12 cellular contexts compared by ENCODE assay signal in the genomic region with DNA sequence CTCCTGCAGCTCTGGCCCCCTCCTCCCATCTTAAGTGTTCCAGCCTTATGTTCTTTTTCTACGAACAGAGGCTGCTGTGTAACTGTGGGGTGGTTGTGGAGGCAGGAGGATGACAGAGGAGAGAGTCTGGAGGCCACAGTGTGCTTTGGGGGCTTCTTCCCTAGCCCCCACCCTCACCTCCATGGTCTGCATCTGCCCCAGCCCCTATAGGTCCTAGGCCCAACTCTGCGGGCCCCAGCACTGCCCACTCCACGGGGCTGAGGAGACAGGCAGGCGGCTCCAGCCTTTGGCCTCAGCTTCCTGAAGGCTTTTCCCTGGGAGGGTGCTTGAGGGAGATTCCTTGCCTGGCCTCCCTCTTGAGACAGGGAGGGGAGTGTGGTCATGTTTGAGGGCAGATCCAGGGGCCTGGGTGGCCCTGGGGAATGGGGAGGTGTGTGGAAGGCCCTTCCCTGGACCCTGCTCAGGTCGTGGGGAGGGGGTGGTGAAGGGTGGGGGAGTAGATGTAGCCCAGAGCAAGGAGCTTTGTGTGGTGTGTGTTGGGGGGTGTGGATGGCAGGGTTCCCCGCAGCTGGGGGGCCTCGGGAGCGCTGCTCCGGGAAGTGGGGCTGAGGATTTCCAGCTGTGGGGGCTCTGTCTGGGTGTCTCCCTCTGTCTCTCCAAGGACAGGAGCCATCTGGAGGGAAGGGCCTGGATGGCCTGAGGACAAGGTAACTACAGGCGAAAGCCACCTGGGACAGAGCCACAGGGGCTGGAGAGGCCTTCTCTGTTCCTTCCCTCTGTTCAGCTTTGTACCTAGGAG. TPM values are rescaled to one million over a fixed set of nuclear protein-coding genes. Genes with fewer than 3 reads are reported as not detected.
DNase-seq lines count a peak whose midpoint lies in the region; ATAC-seq, FAIRE-seq and TF ChIP-seq lines count a peak whose summit lies in the region.
"Had no signal": no experiment of that assay in that cellular context is flagged by ENCODE, and none has a peak within 500 bp of the region (broad histone marks: within the 10 kb centered on the region; RNA-seq: fewer than 3 reads in every experiment).

No MANE protein-coding gene starts in this region.

- H3K4me3 Mint-ChIP-seq in activated T-cell treated with anti-CD3 and anti-CD28 coated beads, Interleukin-2, amount 50 U/mL, for 4 hours: no peak overlapping the region
- H3K4me3 Mint-ChIP-seq: T-helper 2 cell treated with Interferon-gamma antibody and Interleukin-4, amounts not matched to agents 5 μg/mL and 100 μg/mL, for 36 hours had no signal

- H3K9me3 ChIP-seq in OCI-LY3 (ENCODE audit: insufficient read depth, low read length): no peaks in the 10 kb centered on the region
- H3K9me3 ChIP-seq in kidney (ENCODE audit: control insufficient read depth in 1 of 2, low read length in 2 of 2): no peaks in the 10 kb centered on the region
- H3K9me3 ChIP-seq in skeletal muscle satellite cell (replicated peaks; ENCODE audit: low read length): no peaks in the 10 kb centered on the region

- intact Hi-C loops in kidney (cut with DNase I): no loop called here

- H3K79me2 ChIP-seq in OCI-LY3 (ENCODE audit: low read length): no peaks in the 10 kb centered on the region

- H2AFZ ChIP-seq in OCI-LY3 (ENCODE audit: low read depth, low read length): no peak overlapping the region

- TF ChIP-seq CTCF in OCI-LY3 (IDR thresholded peaks at IDR 0.05; ENCODE audit: low read depth, low read length) (no peak), kidney (IDR thresholded peaks at IDR 0.05; ENCODE audit: borderline replicate concordance, extremely low read depth, insufficient read depth) (no peak)

- H3K9ac ChIP-seq in OCI-LY3 (ENCODE audit: low read length) (peak overlapping the region; percentile 32), kidney (ENCODE audit: low read length in 2 of 2) (peak overlapping the region in 1 of 2 donors; percentile 40), skeletal muscle satellite cell (ENCODE audit: low read depth, low read length) (peak overlapping the region; percentile 69)
- H3K9ac ChIP-seq: KMS-11 had no signal

- peak overlapping the region; percentile 20 for H3K4me3 ChIP-seq in OCI-LY3 (ENCODE audit: low read length)
- no peak overlapping the region for H3K4me3 ChIP-seq in kidney (ENCODE audit: low read length in 2 of 2)
- no peak overlapping the region for H3K4me3 ChIP-seq in skeletal muscle satellite cell (ENCODE audit: low read length)

- FAIRE-seq in kidney (lab: Jason Lieb, UNC): no peak

- H3K27ac ChIP-seq in OCI-LY3 (ENCODE audit: low read length) (0 out of 2 replicates have a peak overlapping the region, but pooled peaks have one; percentile 14), kidney (ENCODE audit: low read depth in 2 of 2, low read length in 2 of 2) (peak overlapping the region in 1 of 2 donors; percentile 32)
- H3K27ac ChIP-seq: KMS-11 had no signal

- no peaks in the 10 kb centered on the region for H4K20me1 ChIP-seq in OCI-LY3 (ENCODE audit: insufficient read depth, low read length)

- ATAC-seq in GM18868 (IDR thresholded peaks at IDR 0.05; ENCODE audit: unreplicated experiment) (peak; percentile 15), GM18517 (IDR thresholded peaks at IDR 0.05; ENCODE audit: unreplicated experiment) (no peak)
- ATAC-seq in activated T-cell treated with anti-CD3 and anti-CD28 coated beads, Interleukin-2, amount 50 U/mL, for 4 hours: no peak

- H3K27me3 Mint-ChIP-seq in activated T-cell treated with anti-CD3 and anti-CD28 coated beads, Interleukin-2, amount 50 U/mL, for 4 hours (ENCODE audit: low read depth): peaks cover under 1% of the 10 kb centered on the region

- DNase-seq in kidney (peak; percentile 56), NCI-H2171 (lab: John Stamatoyannopoulos, UW) (no peak), T-helper 9 cell (no peak)
- DNase-seq in activated T-cell treated with anti-CD3 and anti-CD28 coated beads, Interleukin-2, amount 50 U/mL, for 4 hours: no peak
- DNase-seq: C1 segment of cervical spinal cord; effector CD8-positive, alpha-beta T cell had no signal

- no peaks in the 10 kb centered on the region for H3K9me3 Mint-ChIP-seq in activated T-cell treated with anti-CD3 and anti-CD28 coated beads, Interleukin-2, amount 50 U/mL, for 4 hours
- H3K9me3 Mint-ChIP-seq: T-helper 2 cell treated with Interferon-gamma antibody and Interleukin-4, amounts not matched to agents 5 μg/mL and 100 μg/mL, for 36 hours had no signal

- H3K4me1 ChIP-seq in OCI-LY3 (ENCODE audit: low read length) (peaks cover 33% of the 10 kb centered on the region), kidney (ENCODE audit: control insufficient read depth in 1 of 2, insufficient read depth in 1 of 2, low read depth in 1 of 2, low read length in 2 of 2) (peaks cover 7 to 20% of the 10 kb centered on the region in 2 donors), skeletal muscle satellite cell (ENCODE audit: control insufficient read depth, insufficient read depth, low read length) (peaks cover 32% of the 10 kb centered on the region)

- peaks cover 21% of the 10 kb centered on the region for H3K36me3 Mint-ChIP-seq in activated T-cell treated with anti-CD3 and anti-CD28 coated beads, Interleukin-2, amount 50 U/mL, for 4 hours (ENCODE audit: insufficient read depth)

- H3K4me1 Mint-ChIP-seq in activated T-cell treated with anti-CD3 and anti-CD28 coated beads, Interleukin-2, amount 50 U/mL, for 4 hours (ENCODE audit: low read depth): peaks cover 10% of the 10 kb centered on the region

- H3K36me3 ChIP-seq in OCI-LY3 (replicated peaks; ENCODE audit: low read depth, low read length) (peaks cover 20% of the 10 kb centered on the region), kidney (ENCODE audit: control insufficient read depth in 1 of 2, insufficient read depth in 2 of 2, low read length in 2 of 2) (peaks cover 16 to 17% of the 10 kb centered on the region in 2 donors), skeletal muscle satellite cell (ENCODE audit: insufficient read depth, low read length) (peaks cover 37% of the 10 kb centered on the region)

- H3K4me2 ChIP-seq in OCI-LY3 (ENCODE audit: low read length) (peak overlapping the region; percentile 75), skeletal muscle satellite cell (ENCODE audit: low read length) (no peak overlapping the region)
- H3K4me2 ChIP-seq: KMS-11 had no signal

- H3K27me3 ChIP-seq in OCI-LY3 (ENCODE audit: low read depth, low read length): no peaks in the 10 kb centered on the region
- H3K27me3 ChIP-seq in skeletal muscle satellite cell (ENCODE audit: control insufficient read depth, insufficient read depth, low read length): no peaks in the 10 kb centered on the region

RNA-seq across cellular contexts. Expression of a gene that starts 1.1 kb away (rescaled TPM):
- 0.31 TPM for total RNA-seq in kidney
- polyA plus RNA-seq in kidney (ENCODE audit: insufficient read depth, low read depth, low replicate concordance): not detected
- total RNA-seq in skeletal muscle satellite cell (2012; rRNA removed): not detected in 2 replicates
- total RNA-seq in activated T-cell treated with anti-CD3 and anti-CD28 coated beads, Interleukin-2, amount 50 U/mL, for 4 hours: not detected

RNA-seq across cellular contexts. Expression of a gene that starts 10.8 kb away (rescaled TPM):
- total RNA-seq in kidney: 32.1 TPM
- polyA plus RNA-seq in kidney (ENCODE audit: insufficient read depth, low read depth, low replicate concordance): 53.0 TPM
- 45.9 and 56.3 TPM in 2 replicates for total RNA-seq in skeletal muscle satellite cell (2012; rRNA removed)
- total RNA-seq in activated T-cell treated with anti-CD3 and anti-CD28 coated beads, Interleukin-2, amount 50 U/mL, for 4 hours: 10 to 100 TPM; 59.6 to 69.7 (median 62.0) TPM

RNA-seq across cellular contexts. Expression of a gene that starts 29.4 kb away (rescaled TPM):
- total RNA-seq in kidney: 37.2 TPM
- polyA plus RNA-seq in kidney (ENCODE audit: insufficient read depth, low read depth, low replicate concordance): 54.1 TPM
- 1.1 and 1.5 TPM in 2 replicates for total RNA-seq in skeletal muscle satellite cell (2012; rRNA removed)
- total RNA-seq in activated T-cell treated with anti-CD3 and anti-CD28 coated beads, Interleukin-2, amount 50 U/mL, for 4 hours: 10 to 100 TPM; 26.0 to 34.5 (median 31.3) TPM
